In genomic region chr5:167754501-167754941, GRCh38 we compare ENCODE assay signal across 18 cellular contexts.
DNase-seq lines count a peak whose midpoint lies in the region; ATAC-seq, FAIRE-seq and TF ChIP-seq lines count a peak whose summit lies in the region.
"Had no signal": no experiment of that assay in that cellular context is flagged by ENCODE, and none has a peak within 500 bp of the region (broad histone marks: within the 10 kb centered on the region; RNA-seq: fewer than 3 reads in every experiment).

No MANE protein-coding gene starts in this region.

- H3K27me3 ChIP-seq in MG63 (no peaks in the 10 kb centered on the region), H1 (replicated peaks in 1 of 4; ENCODE audit: control insufficient read depth in 3 of 4, extremely low read depth in 1 of 4, insufficient read depth in 3 of 4, low read length in 3 of 4) (peaks cover 0 to 1% (median 0%) of the 10 kb centered on the region in 4 experiments; a peak in 1 of 7 replicates), neural cell (ENCODE audit: insufficient read depth, low read depth, low read length) (no peaks in the 10 kb centered on the region)
- H3K27me3 ChIP-seq: neutrophil had no signal

- H3K23ac ChIP-seq in H1 (ENCODE audit: insufficient read length) = no peak overlapping the region

- H3K56ac ChIP-seq in H1 (replicated peaks; ENCODE audit: insufficient read length, low read depth, low read length) = no peak overlapping the region

- H3K79me1 ChIP-seq in H1 (ENCODE audit: low read depth, low read length) = no peaks in the 10 kb centered on the region

- no peaks in the 10 kb centered on the region for H3K9me2 ChIP-seq in neural cell (ENCODE audit: insufficient read depth, low read length)

- H3K14ac ChIP-seq in H1 (ENCODE audit: insufficient read length) = no peak overlapping the region

- H3K9me3 ChIP-seq in MG63 = peaks cover 2% of the 10 kb centered on the region; the same call in 1 of the 2 replicates
- no peaks in the 10 kb centered on the region; a peak in 1 of 4 replicates for H3K9me3 ChIP-seq in H1 (ENCODE audit: insufficient read depth in 2 of 2, low read depth in 1 of 2, low read length in 1 of 2)
- H3K9me3 ChIP-seq in neural cell (ENCODE audit: low read length) = no peaks in the 10 kb centered on the region
- H3K9me3 ChIP-seq: neutrophil had no signal

- H4K5ac ChIP-seq in H1 (ENCODE audit: insufficient read length, low read depth, low read length) = no peak overlapping the region

- H4K20me1 ChIP-seq in H1 (replicated peaks in 1 of 2; ENCODE audit: control insufficient read depth in 1 of 2, insufficient read depth in 2 of 2, low read length in 2 of 2) (no peaks in the 10 kb centered on the region), neural cell (ENCODE audit: insufficient read depth) (no peaks in the 10 kb centered on the region)

- H3K4me3 ChIP-seq in MG63 (peak overlapping the region; percentile 25), H1 (ENCODE audit: extremely low read depth in 1 of 4, insufficient read depth in 2 of 4, low read depth in 3 of 4, low read length in 4 of 4) (no peak overlapping the region), neural cell (ENCODE audit: low read length) (no peak overlapping the region)
- H3K4me3 ChIP-seq: coronary artery had no signal

- no peaks in the 10 kb centered on the region for H3F3A ChIP-seq in neural cell (ENCODE audit: insufficient read depth, low read length, poor library complexity, severe bottlenecking)

- no peak overlapping the region for H3K27ac ChIP-seq in H1 (ENCODE audit: low read depth, low read length)
- peak overlapping the region; percentile 14 for H3K27ac ChIP-seq in neural cell (ENCODE audit: low read length)
- H3K27ac ChIP-seq: C4-2B, coronary artery, neutrophil had no signal

- no peak for ATAC-seq in GM21529 (IDR thresholded peaks at IDR 0.05; ENCODE audit: unreplicated experiment)
- ATAC-seq: activated naive CD8-positive, alpha-beta T cell treated with anti-CD3 and anti-CD28 coated beads, Interleukin-2, amount 50 U/mL, for 24 hours; esophagus mucosa had no signal

- H3K4me2 ChIP-seq in H1 (ENCODE audit: insufficient read depth in 1 of 2, low read depth in 2 of 2, low read length in 2 of 2) (no peak overlapping the region), neural cell (ENCODE audit: low read length) (no peak overlapping the region)

- H2AK5ac ChIP-seq in H1 (ENCODE audit: low read depth, low read length) = no peak overlapping the region

- H3K36me3 ChIP-seq in MG63 (no peaks in the 10 kb centered on the region), H1 (ENCODE audit: control insufficient read depth in 2 of 4, insufficient read depth in 4 of 4, low read length in 3 of 4) (no peaks in the 10 kb centered on the region), neural cell (ENCODE audit: insufficient read depth, low read length) (no peaks in the 10 kb centered on the region)
- H3K36me3 ChIP-seq: neutrophil had no signal

- CTCF ChIA-PET in H1 (lab: Charles Lee; ENCODE audit: partially characterized antibody) = interaction anchor here (1.3 kb wide), 1 partner anchor 211 kb away, joined by 4 read pairs; no protein-coding TSS in a partner anchor

- H2BK12ac ChIP-seq in H1 (ENCODE audit: low read depth, low read length) = no peak overlapping the region

- H4K8ac ChIP-seq in H1 (ENCODE audit: extremely low read depth, insufficient read depth, low read length) = no peak overlapping the region

- H4K91ac ChIP-seq in H1 (replicated peaks; ENCODE audit: insufficient read length, low read length) = no peak overlapping the region

- POLR2A ChIA-PET in H1 (lab: Charles Lee; ENCODE audit: partially characterized antibody) = no interaction called here

- H2BK5ac ChIP-seq in H1 (ENCODE audit: low read depth, low read length) = no peak overlapping the region

- H2BK15ac ChIP-seq in H1 (ENCODE audit: low read length) = no peak overlapping the region

- no peak overlapping the region for H2BK120ac ChIP-seq in H1 (replicated peaks; ENCODE audit: low read depth, low read length)

- TF ChIP-seq EP300 in H1 (IDR thresholded peaks at IDR 0.05; ENCODE audit: borderline replicate concordance in 1 of 2, low read depth in 2 of 2, low read length in 2 of 2) (no peak), neural cell (conservative IDR thresholded peaks at IDR 0.05; ENCODE audit: poor library complexity, severe bottlenecking) (no peak)

- H2AFZ ChIP-seq in H1 (ENCODE audit: low read length) (no peak overlapping the region), neural cell (ENCODE audit: low read depth, low read length) (no peak overlapping the region)

- TF ChIP-seq RAD21 in H1 (IDR thresholded peaks at IDR 0.05 in 1 of 2, conservative IDR thresholded peaks at IDR 0.05 in 1 of 2; ENCODE audit: low read depth in 2 of 2, low read length in 2 of 2) (no peak), neural cell (conservative IDR thresholded peaks at IDR 0.05) (no peak)

- H3K4ac ChIP-seq in H1 (replicated peaks; ENCODE audit: insufficient read length, low read depth, low read length) = no peak overlapping the region

- WGBS in H1 (ENCODE audit: extremely low coverage in 1 of 2, insufficient coverage in 1 of 2, insufficient read length in 1 of 2, insufficient replicate concordance in 2 of 2, low coverage in 1 of 2, low lambda C conversion rate in 2 of 2, missing lambda C conversion rate in 1 of 2), 2 experiments = 65% methylated on average over 5 of the region's 5 CpGs; no CpG with 5 or more reads in 1 of the 2 experiments

- FAIRE-seq in H1 (lab: Jason Lieb, UNC) = no peak

- no peak for TF ChIP-seq POLR2A in H1 (IDR thresholded peaks at IDR 0.05; ENCODE audit: control extremely low read depth in 1 of 2, low read depth in 2 of 2, low read length in 2 of 2)

- peaks cover 0 to 5% (median 1%) of the 10 kb centered on the region in 4 experiments; a peak in 2 of 7 replicates for H3K4me1 ChIP-seq in H1 (replicated peaks in 1 of 4; ENCODE audit: control insufficient read depth in 3 of 4, insufficient read depth in 4 of 4, low read length in 3 of 4)

- DNase-seq in EH (ENCODE audit: low read depth) (peak; percentile 78), MG63 (peak; percentile 91), H1 (ENCODE audit: low read depth in 1 of 2, low spot score in 2 of 2) (no peak), Kasumi-1 (lab: John Stamatoyannopoulos, UW) (no peak), NCI-H187 (lab: John Stamatoyannopoulos, UW) (no peak)
- no peak for DNase-seq in activated CD4-positive, alpha-beta T cell treated with anti-CD3 and anti-CD28 coated beads, Interleukin-2, amount 50 U/mL, for 4 hours
- DNase-seq: activated CD4-positive, alpha-beta T cell treated with anti-CD3 and anti-CD28 coated beads, Interleukin-2, amount 10 ng/mL, durations not matched to agents 7 days and 5 days; activated naive CD8-positive, alpha-beta T cell treated with anti-CD3 and anti-CD28 coated beads, Interleukin-2, amount 50 U/mL, for 24 hours; activated T-cell treated with anti-CD3 and anti-CD28 coated beads, Interleukin-2, amount 50 U/mL, for 48 hours; DND-41; NCI-H2107; SHP77 had no signal

- no peak overlapping the region for H3K18ac ChIP-seq in H1 (ENCODE audit: extremely low read depth, low read length)

- TF ChIP-seq CTCF in H1 (IDR thresholded peaks at IDR 0.05; ENCODE audit: control extremely low read depth in 1 of 3, insufficient read depth in 1 of 3, low read depth in 1 of 3, low read length in 3 of 3) = no peak
- TF ChIP-seq CTCF in neural cell (IDR thresholded peaks at IDR 0.05; ENCODE audit: poor library complexity, severe bottlenecking) = no peak

- H3K79me2 ChIP-seq in H1 (ENCODE audit: control insufficient read depth in 1 of 2, insufficient read depth in 2 of 2, low read length in 2 of 2) (no peaks in the 10 kb centered on the region), neural cell (replicated peaks; ENCODE audit: insufficient read depth, low read length) (no peaks in the 10 kb centered on the region)

- H3K9ac ChIP-seq in H1 (replicated peaks in 1 of 4; ENCODE audit: extremely low read depth in 1 of 4, low read depth in 3 of 4, low read length in 3 of 4) (no peak overlapping the region), neural cell (ENCODE audit: low read length) (no peak overlapping the region)

- no peaks in the 10 kb centered on the region for H3K23me2 ChIP-seq in H1 (ENCODE audit: low read depth, low read length)

- no peak overlapping the region for H2BK20ac ChIP-seq in H1 (ENCODE audit: low read length)

TF ChIP-seq in H1, 55 proteins besides CTCF, POLR2A, EP300 and RAD21:
- TF ChIP-seq TEAD4 (IDR thresholded peaks at IDR 0.05; ENCODE audit: low read depth, low read length) (0 out of 2 replicates have a peak, but pooled peaks have one; percentile 24), BRCA1 (IDR thresholded peaks at IDR 0.05; ENCODE audit: low read depth, low read length) (no peak), SP1 (IDR thresholded peaks at IDR 0.05; ENCODE audit: low read depth, low read length) (no peak)

TF ChIP-seq in neural cell, 6 proteins besides CTCF, POLR2A, EP300 and RAD21 (continues in another document):
- TF ChIP-seq TAF1 (IDR thresholded peaks at IDR 0.05; ENCODE audit: low read depth) = no peak
- no peak for TF ChIP-seq REST (IDR thresholded peaks at IDR 0.05; ENCODE audit: borderline replicate concordance)
- TF ChIP-seq MXI1 (conservative IDR thresholded peaks at IDR 0.05; ENCODE audit: poor library complexity, severe bottlenecking) = no peak
- no peak for TF ChIP-seq EZH2 (IDR thresholded peaks at IDR 0.05; ENCODE audit: borderline replicate concordance, insufficient read depth, low read length, poor library complexity, severe bottlenecking)
- no peak for TF ChIP-seq SMC3 (conservative IDR thresholded peaks at IDR 0.05; ENCODE audit: poor library complexity)

Comparison
In these comparisons a context has a peak if more than half of its experiments do, and no peak if none do; other contexts are left out.
1. DNase-seq: peak in EH (single experiment) and MG63 (single experiment); none in H1 (0 of 2), activated CD4-positive, alpha-beta T cell treated with anti-CD3 and anti-CD28 coated beads, Interleukin-2, amount 50 U/mL, for 4 hours (0 of 2), Kasumi-1 (0 of 2) and NCI-H187 (0 of 2).